In the genomic region with DNA sequence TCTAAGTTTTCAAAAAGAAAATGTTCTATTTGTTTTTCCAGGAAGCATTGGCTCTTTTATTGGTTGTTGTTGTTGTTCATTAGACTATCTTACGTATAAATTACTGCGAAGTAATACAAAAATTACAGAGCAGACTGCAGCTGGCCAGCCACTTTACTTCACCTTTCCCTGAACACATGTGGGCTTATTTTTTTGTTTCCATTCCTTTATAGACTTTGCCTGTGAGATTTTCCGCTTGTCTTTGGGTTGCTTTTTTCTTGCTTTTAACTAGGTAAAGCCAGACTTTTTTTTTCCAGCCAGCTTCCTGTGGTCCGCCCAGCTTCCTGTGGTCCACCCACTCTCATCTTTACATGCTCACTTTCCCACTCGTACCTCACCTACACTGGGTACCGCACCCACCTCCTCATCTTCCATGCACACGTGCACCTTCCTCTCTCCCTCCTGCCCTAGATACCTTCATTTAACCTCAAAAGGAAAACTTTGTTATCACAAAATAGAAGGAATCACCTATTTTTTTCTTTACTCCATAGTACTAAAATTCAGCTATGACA, we compare ENCODE assay signal across 9 cellular contexts.
A peak's percentile ranks its signal among the peaks of the same experiment; 100 is the strongest.
DNase-seq lines count a peak whose midpoint lies in the region; ATAC-seq, FAIRE-seq and TF ChIP-seq lines count a peak whose summit lies in the region.
"Had no signal": no experiment of that assay in that cellular context is flagged by ENCODE, and none has a peak within 500 bp of the region (broad histone marks: within the 10 kb centered on the region; RNA-seq: fewer than 3 reads in every experiment).

No MANE protein-coding gene starts in this region.

- H3K4me1 ChIP-seq in BLaER1 (peaks cover 21% of the 10 kb centered on the region), SJSA1 (replicated peaks) (peaks cover 11% of the 10 kb centered on the region; the same call in 1 of the 2 replicates)

- DNase-seq in GM19239 (ENCODE audit: insufficient read length, low spot score), result no peak
- DNase-seq in SJSA1 (ENCODE audit: low read depth in 1 of 2, low spot score in 2 of 2), result no peak
- no peak for DNase-seq in fibroblast of mammary gland (ENCODE audit: low read depth)
- DNase-seq in NCI-H2029 (lab: John Stamatoyannopoulos, UW), result no peak
- no peak for DNase-seq in KG1 (lab: John Stamatoyannopoulos, UW)
- no peak for DNase-seq in SKM-1 treated with dmso at 0.1 percent for 144 hours (lab: John Stamatoyannopoulos, UW; ENCODE audit: unreplicated experiment)
- DNase-seq: esophagus squamous epithelium had no signal

- H3K36me3 ChIP-seq in BLaER1, result no peaks in the 10 kb centered on the region
- no peaks in the 10 kb centered on the region for H3K36me3 ChIP-seq in SJSA1
- H3K36me3 ChIP-seq: esophagus squamous epithelium had no signal

- H3K4me3 ChIP-seq in BLaER1 (no peak overlapping the region), SJSA1 (peak overlapping the region; percentile 13), fibroblast of mammary gland (ENCODE audit: control insufficient read depth, low read depth, low read length) (peak overlapping the region; percentile 36)
- H3K4me3 ChIP-seq: esophagus squamous epithelium had no signal

- TF ChIP-seq CTCF in fibroblast of mammary gland (conservative IDR thresholded peaks at IDR 0.05; ENCODE audit: control insufficient read depth, insufficient read depth, low read depth, low read length), result no peak

- H3K27ac ChIP-seq in BLaER1 (no peak overlapping the region), SJSA1 (no peak overlapping the region)
- H3K27ac ChIP-seq: esophagus squamous epithelium had no signal

- H3K4me2 ChIP-seq in BLaER1, result peak overlapping the region; percentile 42

- FAIRE-seq in GM19239 (lab: Jason Lieb, UNC), result peak; percentile 60

- ATAC-seq in HG03095 (IDR thresholded peaks at IDR 0.05; ENCODE audit: unreplicated experiment), result no peak

- no peaks in the 10 kb centered on the region for H3K27me3 ChIP-seq in BLaER1
- H3K27me3 ChIP-seq in SJSA1 (replicated peaks), result no peaks in the 10 kb centered on the region
- H3K27me3 ChIP-seq: esophagus squamous epithelium had no signal

- H3K9ac ChIP-seq in BLaER1, result no peak overlapping the region

- H3K9me3 ChIP-seq in BLaER1 (no peaks in the 10 kb centered on the region), SJSA1 (replicated peaks) (no peaks in the 10 kb centered on the region)
- H3K9me3 ChIP-seq: esophagus squamous epithelium had no signal

- H4K20me1 ChIP-seq in BLaER1, result no peaks in the 10 kb centered on the region
